ENCODE assay signal across 18 cellular contexts in genomic region chr18:48317781-48318381, GRCh38.
DNase-seq lines count a peak whose midpoint lies in the region; ATAC-seq and TF ChIP-seq lines count a peak whose summit lies in the region.
"Had no signal": no experiment of that assay in that cellular context is flagged by ENCODE, and none has a peak within 500 bp of the region (broad histone marks: within the 10 kb centered on the region; RNA-seq: fewer than 3 reads in every experiment).

No MANE protein-coding gene starts in this region.

- DNase-seq in BE2C (no peak), H9 (no peak), mammary epithelial cell (no peak), right lobe of liver (peak in 1 of 3 donors; percentile 15), nephron progenitor cell (no peak)
- DNase-seq: activated CD4-positive, alpha-beta T cell treated with anti-CD3 and anti-CD28 coated beads for 48 hours; activated naive CD8-positive, alpha-beta T cell treated with anti-CD3 and anti-CD28 coated beads, Interleukin-2, amount 10 ng/mL, durations not matched to agents 7 days and 5 days; Caco-2; central memory CD4-positive, alpha-beta T cell; NCI-H1048; Right ventricle myocardium superior; stimulated activated CD4-positive, alpha-beta T cell treated with anti-CD3 and anti-CD28 coated beads, Interleukin-2, amount 100 ng/mL, for 24 hours; stimulated activated CD8-positive, alpha-beta memory T cell treated with anti-CD3 and anti-CD28 coated beads, Interleukin-4, amount 100 ng/mL, for 48 hours; T-helper 9 cell; testis had no signal

- H3K18ac ChIP-seq in H9 (ENCODE audit: insufficient read length, low read depth, low read length), result no peak overlapping the region

- no peak overlapping the region for H4K8ac ChIP-seq in H9 (replicated peaks; ENCODE audit: insufficient read length, low read depth, low read length)

- WGBS in H9 (ENCODE audit: extremely low coverage, insufficient read length, low lambda C conversion rate), result no CpG with 5 or more reads among the region's 5 CpGs
- 97% methylated on average over 5 of the region's 5 CpGs for WGBS in mammary epithelial cell (ENCODE audit: low coverage, missing lambda C conversion rate)
- 93% methylated on average over 3 of the region's 5 CpGs for WGBS in right lobe of liver (ENCODE audit: insufficient coverage, low coverage, low lambda C conversion rate, missing lambda C conversion rate)

- H2BK5ac ChIP-seq in H9 (ENCODE audit: insufficient read length, low read length), result no peak overlapping the region

- no peak overlapping the region for H2AK5ac ChIP-seq in H9 (ENCODE audit: insufficient read length, low read length)

- no peak overlapping the region for H3K23ac ChIP-seq in H9 (ENCODE audit: insufficient read length, low read depth, low read length)

- dilution Hi-C loops in mammary epithelial cell (cut with HindIII; ENCODE audit: low sequenced_read_pairs), result no loop called here

- ATAC-seq in right lobe of liver (no peak), HG02678 (IDR thresholded peaks at IDR 0.05; ENCODE audit: unreplicated experiment) (no peak), GM18498 (IDR thresholded peaks at IDR 0.05; ENCODE audit: unreplicated experiment) (no peak), GM21825 (IDR thresholded peaks at IDR 0.05; ENCODE audit: unreplicated experiment) (no peak)

- H3K9me3 ChIP-seq in BE2C (no peaks in the 10 kb centered on the region), H9 (ENCODE audit: control insufficient read depth, low read depth, low read length) (no peaks in the 10 kb centered on the region), mammary epithelial cell (replicated peaks; ENCODE audit: insufficient read depth, low read length) (no peaks in the 10 kb centered on the region), right lobe of liver (no peaks in the 10 kb centered on the region)
- H3K9me3 ChIP-seq: Caco-2, testis had no signal

- intact Hi-C loops in mammary epithelial cell (cut with micrococcal nuclease), result no loop called here
- intact Hi-C loops in right lobe of liver (cut with DNase I), result loop anchor here in 1 of 2 donors (10.0 kb wide), 1 partner anchor 283 kb away; no protein-coding TSS in a partner anchor

- peak; percentile 25; the same call in 1 of the 2 replicates for TF ChIP-seq CTCF in BE2C (IDR thresholded peaks at IDR 0.05; ENCODE audit: low read depth, low read length)
- TF ChIP-seq CTCF in H9 (conservative IDR thresholded peaks at IDR 0.05), result peak; percentile 53; the same call in 2 of the 3 replicates
- peak; percentile 13 to 39 for TF ChIP-seq CTCF in mammary epithelial cell (conservative IDR thresholded peaks at IDR 0.05 in 1 of 2, IDR thresholded peaks at IDR 0.05 in 1 of 2; ENCODE audit: extremely low read depth in 1 of 2, insufficient read depth in 1 of 2, low read depth in 1 of 2, low read length in 2 of 2)
- peak; percentile 8 to 40 (median 22) for TF ChIP-seq CTCF in right lobe of liver (IDR thresholded peaks at IDR 0.05)
- TF ChIP-seq CTCF in nephron progenitor cell (IDR thresholded peaks at IDR 0.05), result no peak

- no peaks in the 10 kb centered on the region for H3K27me3 ChIP-seq in BE2C
- no peaks in the 10 kb centered on the region for H3K27me3 ChIP-seq in H9 (ENCODE audit: insufficient read depth, low read length)
- no peaks in the 10 kb centered on the region for H3K27me3 ChIP-seq in mammary epithelial cell (ENCODE audit: insufficient read depth, low read length)
- no peaks in the 10 kb centered on the region for H3K27me3 ChIP-seq in right lobe of liver
- H3K27me3 ChIP-seq: testis had no signal

- H3K9me3 Mint-ChIP-seq in H9 (no peaks in the 10 kb centered on the region; a peak in 1 of 5 replicates), nephron progenitor cell (no peaks in the 10 kb centered on the region)
- H3K9me3 Mint-ChIP-seq: activated naive CD8-positive, alpha-beta T cell treated with anti-CD3 and anti-CD28 coated beads, Interleukin-2, amount 10 ng/mL, durations not matched to agents 7 days and 5 days had no signal

- H3T11ph ChIP-seq in H9 (ENCODE audit: low read length), result no peak overlapping the region

- H3K27ac ChIP-seq in H9 (ENCODE audit: insufficient read length, low read depth, low read length) (no peak overlapping the region), mammary epithelial cell (ENCODE audit: insufficient read depth, low read depth, low read length) (no peak overlapping the region), right lobe of liver (no peak overlapping the region)
- H3K27ac ChIP-seq: testis had no signal

- H3K4me2 ChIP-seq in H9 (ENCODE audit: insufficient read depth, insufficient read length, low read length), result no peak overlapping the region
- no peak overlapping the region for H3K4me2 ChIP-seq in mammary epithelial cell (ENCODE audit: insufficient read depth, low read depth, low read length)

- CTCF ChIA-PET in mammary epithelial cell (lab: Charles Lee; ENCODE audit: low non-redundant PET), result interaction anchor here (0.7 kb wide), 2 partner anchors 25 to 96 kb away, joined by 6 to 13 read pairs; no protein-coding TSS in a partner anchor

- H3K23me2 ChIP-seq in H9 (ENCODE audit: insufficient read length, low read depth, low read length, poor library complexity, severe bottlenecking), result no peaks in the 10 kb centered on the region

- in situ Hi-C loops in mammary epithelial cell (cut with MboI; ENCODE audit: low sequenced_read_pairs in 2 of 2), result no loop called here

- H3K79me2 ChIP-seq in H9 (ENCODE audit: insufficient read depth, low read length) (no peaks in the 10 kb centered on the region), mammary epithelial cell (ENCODE audit: insufficient read depth, low read length) (no peaks in the 10 kb centered on the region)

- H2BK120ac ChIP-seq in H9 (ENCODE audit: low read depth, low read length, poor library complexity, severe bottlenecking), result no peak overlapping the region

- H3K9ac ChIP-seq in H9 (ENCODE audit: extremely low read depth, insufficient read length, low read length) (no peak overlapping the region), mammary epithelial cell (ENCODE audit: insufficient read depth, low read length) (no peak overlapping the region)

- H2BK12ac ChIP-seq in H9 (ENCODE audit: insufficient read length, low read depth, low read length), result no peak overlapping the region

- no peak overlapping the region for H4K91ac ChIP-seq in H9 (ENCODE audit: insufficient read length, low read depth, low read length)

- peaks cover 35 to 46% of the 10 kb centered on the region in 2 experiments for H3K4me1 Mint-ChIP-seq in H9
- peaks cover 36% of the 10 kb centered on the region for H3K4me1 Mint-ChIP-seq in nephron progenitor cell
- H3K4me1 Mint-ChIP-seq: activated naive CD8-positive, alpha-beta T cell treated with anti-CD3 and anti-CD28 coated beads, Interleukin-2, amount 10 ng/mL, durations not matched to agents 7 days and 5 days had no signal

- H3K4me3 Mint-ChIP-seq in H9, result no peak overlapping the region
- no peak overlapping the region for H3K4me3 Mint-ChIP-seq in nephron progenitor cell
- H3K4me3 Mint-ChIP-seq: activated naive CD8-positive, alpha-beta T cell treated with anti-CD3 and anti-CD28 coated beads, Interleukin-2, amount 10 ng/mL, durations not matched to agents 7 days and 5 days had no signal

- no peaks in the 10 kb centered on the region for H3K36me3 Mint-ChIP-seq in H9 (ENCODE audit: insufficient read depth in 1 of 3, low read depth in 3 of 3)
- H3K36me3 Mint-ChIP-seq in nephron progenitor cell (ENCODE audit: low read depth), result no peaks in the 10 kb centered on the region
- H3K36me3 Mint-ChIP-seq: activated naive CD8-positive, alpha-beta T cell treated with anti-CD3 and anti-CD28 coated beads, Interleukin-2, amount 10 ng/mL, durations not matched to agents 7 days and 5 days had no signal

- H2AFZ ChIP-seq in H9 (ENCODE audit: low read length), result no peak overlapping the region
- H2AFZ ChIP-seq in mammary epithelial cell (ENCODE audit: low read depth, low read length), result no peak overlapping the region

- no peak overlapping the region for H3K14ac ChIP-seq in H9 (ENCODE audit: insufficient read depth, low read length)

- H3K36me3 ChIP-seq in BE2C (no peaks in the 10 kb centered on the region), mammary epithelial cell (ENCODE audit: insufficient read depth, low read length) (no peaks in the 10 kb centered on the region), right lobe of liver (no peaks in the 10 kb centered on the region)

- H3K4me1 ChIP-seq in BE2C (peaks cover 4% of the 10 kb centered on the region; the same call in 1 of the 2 replicates), H9 (ENCODE audit: insufficient read depth, low read length) (peaks cover 5% of the 10 kb centered on the region; the same call in 1 of the 2 replicates), mammary epithelial cell (ENCODE audit: insufficient read depth, low read length) (peaks cover 24% of the 10 kb centered on the region), right lobe of liver (no peaks in the 10 kb centered on the region)
- H3K4me1 ChIP-seq: Caco-2 had no signal

- H4K20me1 ChIP-seq in H9 (ENCODE audit: control insufficient read depth, insufficient read depth, insufficient read length), result no peaks in the 10 kb centered on the region
- no peaks in the 10 kb centered on the region for H4K20me1 ChIP-seq in mammary epithelial cell (ENCODE audit: insufficient read depth, low read length)

- no peak for TF ChIP-seq POLR2A in right lobe of liver (IDR thresholded peaks at IDR 0.05)

- H3K4ac ChIP-seq in H9 (ENCODE audit: low read depth, low read length), result no peak overlapping the region

- no peak overlapping the region for H2BK15ac ChIP-seq in H9 (ENCODE audit: low read depth, low read length)

- no peak overlapping the region for H3K56ac ChIP-seq in H9 (ENCODE audit: insufficient read length, low read depth, low read length)

- H4K5ac ChIP-seq in H9 (ENCODE audit: insufficient read length, low read depth, low read length), result no peak overlapping the region

- H3K27me3 Mint-ChIP-seq in H9 (ENCODE audit: low read depth) (peaks cover 1% of the 10 kb centered on the region; the same call in 1 of the 2 replicates), nephron progenitor cell (ENCODE audit: low read depth, poor library complexity) (peaks cover 25% of the 10 kb centered on the region)

- peak overlapping the region in 1 of 3 experiments; percentile 4; a peak in 1 of 7 replicates for H3K27ac Mint-ChIP-seq in H9
- no peak overlapping the region for H3K27ac Mint-ChIP-seq in nephron progenitor cell
- H3K27ac Mint-ChIP-seq: activated naive CD8-positive, alpha-beta T cell treated with anti-CD3 and anti-CD28 coated beads, Interleukin-2, amount 10 ng/mL, durations not matched to agents 7 days and 5 days had no signal

- no peaks in the 10 kb centered on the region for H3K79me1 ChIP-seq in H9 (ENCODE audit: insufficient read depth, low read depth, low read length, poor library complexity, severe bottlenecking)

- no TSS peak for BruUV-seq in mammary epithelial cell (replicated peaks; lab: Mats Ljungman, UMichigan)

- H3K4me3 ChIP-seq in BE2C (ENCODE audit: low read depth, low read length), result no peak overlapping the region
- no peak overlapping the region for H3K4me3 ChIP-seq in mammary epithelial cell (replicated peaks in 1 of 3; ENCODE audit: insufficient read depth in 1 of 3, low read depth in 2 of 3, low read length in 3 of 3)
- H3K4me3 ChIP-seq in right lobe of liver, result no peak overlapping the region
- H3K4me3 ChIP-seq: testis had no signal

- H2BK20ac ChIP-seq in H9 (ENCODE audit: low read depth, low read length, poor library complexity, severe bottlenecking), result no peak overlapping the region
